Comparison of ENCODE assay signal across 2 cellular contexts in the genomic region with DNA sequence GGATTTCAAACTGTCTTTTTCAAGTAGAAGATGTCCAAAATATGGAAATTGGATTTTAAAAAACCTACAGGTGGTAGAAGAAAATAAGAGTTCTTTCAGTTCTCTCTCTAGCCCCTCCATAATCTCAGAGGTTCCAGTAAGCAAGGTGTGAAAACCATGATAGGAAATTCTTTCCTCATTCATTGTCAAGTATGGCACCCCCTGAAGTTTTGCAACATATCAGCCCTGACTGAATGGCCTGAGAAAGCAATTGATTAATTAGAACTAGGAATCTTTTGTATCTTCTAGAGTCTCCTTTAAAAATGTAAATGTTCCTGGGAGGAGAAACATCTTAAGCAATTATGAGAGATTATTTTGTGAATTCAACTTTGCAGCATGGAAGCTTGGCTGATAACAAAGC.
TF ChIP-seq lines count a peak whose summit lies in the region.

No MANE protein-coding gene starts in this region.

TF ChIP-seq in HepG2, 621 proteins besides CTCF, POLR2A, EP300 and RAD21:
- TF ChIP-seq MAF1 (CRISPR knock-in tag; IDR thresholded peaks at IDR 0.05; ENCODE audit: borderline replicate concordance), result no peak
- no peak for TF ChIP-seq ARHGAP35 (CRISPR knock-in tag; IDR thresholded peaks at IDR 0.05; ENCODE audit: borderline replicate concordance)
- 0 out of 2 replicates have a peak, but pooled peaks have one; percentile 2 for TF ChIP-seq STAG1 (CRISPR knock-in tag; IDR thresholded peaks at IDR 0.05)
- TF ChIP-seq, protein P1, sequence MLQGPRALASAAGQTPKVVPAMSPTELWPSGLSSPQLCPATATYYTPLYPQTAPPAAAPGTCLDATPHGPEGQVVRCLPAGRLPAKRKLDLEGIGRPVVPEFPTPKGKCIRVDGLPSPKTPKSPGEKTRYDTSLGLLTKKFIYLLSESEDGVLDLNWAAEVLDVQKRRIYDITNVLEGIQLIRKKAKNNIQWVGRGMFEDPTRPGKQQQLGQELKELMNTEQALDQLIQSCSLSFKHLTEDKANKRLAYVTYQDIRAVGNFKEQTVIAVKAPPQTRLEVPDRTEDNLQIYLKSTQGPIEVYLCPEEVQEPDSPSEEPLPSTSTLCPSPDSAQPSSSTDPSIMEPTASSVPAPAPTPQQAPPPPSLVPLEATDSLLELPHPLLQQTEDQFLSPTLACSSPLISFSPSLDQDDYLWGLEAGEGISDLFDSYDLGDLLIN (CRISPR knock-in tag; IDR thresholded peaks at IDR 0.05; ENCODE audit: borderline replicate concordance), result no peak
- no peak for TF ChIP-seq HDAC6 (IDR thresholded peaks at IDR 0.05; ENCODE audit: low read depth, low read length)
- TF ChIP-seq EZH2 (conservative IDR thresholded peaks at IDR 0.05; ENCODE audit: low read depth, low read length), result no peak

TF ChIP-seq in H1, 55 proteins besides CTCF, POLR2A, EP300 and RAD21:
- TF ChIP-seq CEBPB (IDR thresholded peaks at IDR 0.05; ENCODE audit: low read depth, low read length), result peak; percentile 77
- no peak for TF ChIP-seq HDAC6 (IDR thresholded peaks at IDR 0.05; ENCODE audit: low read depth, low read length)
